Comparison of ENCODE assay signal across 17 cellular contexts in genomic region chr5:170305646-170306025, GRCh38. TPM values are rescaled to one million over a fixed set of nuclear protein-coding genes. Genes with fewer than 3 reads are reported as not detected.
DNase-seq lines count a peak whose midpoint lies in the region; ATAC-seq and TF ChIP-seq lines count a peak whose summit lies in the region.
"Had no signal": no experiment of that assay in that cellular context is flagged by ENCODE, and none has a peak within 500 bp of the region (broad histone marks: within the 10 kb centered on the region; RNA-seq: fewer than 3 reads in every experiment).

No MANE protein-coding gene starts in this region.

- no peak for TF ChIP-seq EP300 in esophagus muscularis mucosa (IDR thresholded peaks at IDR 0.05)

- peaks cover 4% of the 10 kb centered on the region for H3K36me3 Mint-ChIP-seq in activated CD8-positive, alpha-beta T cell treated with anti-CD3 and anti-CD28 coated beads for 36 hours (ENCODE audit: low read depth)
- no peaks in the 10 kb centered on the region for H3K36me3 Mint-ChIP-seq in activated CD8-positive, alpha-beta T cell treated with anti-CD3 and anti-CD28 coated beads, Interleukin-2, amount 10 ng/mL, durations not matched to agents 7 days and 5 days (ENCODE audit: low read depth)
- no peaks in the 10 kb centered on the region for H3K36me3 Mint-ChIP-seq in CD8-positive, alpha-beta T cell

- TF ChIP-seq POLR2A in right lobe of liver (IDR thresholded peaks at IDR 0.05), result no peak
- TF ChIP-seq POLR2A in esophagus muscularis mucosa (IDR thresholded peaks at IDR 0.05; ENCODE audit: low read depth), result no peak

- no peaks in the 10 kb centered on the region for H3K9me3 Mint-ChIP-seq in activated CD8-positive, alpha-beta T cell treated with anti-CD3 and anti-CD28 coated beads for 36 hours
- H3K9me3 Mint-ChIP-seq in activated CD8-positive, alpha-beta T cell treated with anti-CD3 and anti-CD28 coated beads, Interleukin-2, amount 10 ng/mL, durations not matched to agents 7 days and 5 days (ENCODE audit: insufficient read depth), result no peaks in the 10 kb centered on the region
- H3K9me3 Mint-ChIP-seq in CD8-positive, alpha-beta T cell, result no peaks in the 10 kb centered on the region
- H3K9me3 Mint-ChIP-seq: CD4-positive, alpha-beta T cell had no signal

- intact Hi-C loops in activated CD8-positive, alpha-beta T cell treated with anti-CD3 and anti-CD28 coated beads for 36 hours (cut with micrococcal nuclease), result no loop called here
- intact Hi-C loops in CD8-positive, alpha-beta T cell (cut with DNase I, micrococcal nuclease), result no loop called here
- intact Hi-C loops in left ventricle myocardium superior (cut with micrococcal nuclease) (no loop called here), right lobe of liver (cut with DNase I) (no loop called here), esophagus muscularis mucosa (cut with DNase I) (no loop called here)

- H3K9me3 ChIP-seq in CD8-positive, alpha-beta T cell (ENCODE audit: low read length), result no peaks in the 10 kb centered on the region
- no peaks in the 10 kb centered on the region for H3K9me3 ChIP-seq in thoracic aorta
- H3K9me3 ChIP-seq in right lobe of liver, result no peaks in the 10 kb centered on the region
- no peaks in the 10 kb centered on the region for H3K9me3 ChIP-seq in esophagus muscularis mucosa

- ATAC-seq in activated CD8-positive, alpha-beta T cell treated with anti-CD3 and anti-CD28 coated beads for 36 hours, result no peak
- no peak for ATAC-seq in activated CD8-positive, alpha-beta T cell treated with anti-CD3 and anti-CD28 coated beads, Interleukin-2, amount 10 ng/mL, durations not matched to agents 7 days and 5 days
- no peak for ATAC-seq in CD8-positive, alpha-beta T cell
- peak; percentile 5 for ATAC-seq in left ventricle myocardium superior
- no peak for ATAC-seq in thoracic aorta (ENCODE audit: insufficient number of reproducible peaks, low FRiP score, low read depth)
- no peak for ATAC-seq in right lobe of liver
- no peak for ATAC-seq in HG02588 (IDR thresholded peaks at IDR 0.05; ENCODE audit: unreplicated experiment)

- TF ChIP-seq CTCF in activated CD8-positive, alpha-beta T cell treated with anti-CD3 and anti-CD28 coated beads for 36 hours (IDR thresholded peaks at IDR 0.05), result no peak
- TF ChIP-seq CTCF in CD8-positive, alpha-beta T cell (IDR thresholded peaks at IDR 0.05), result no peak
- TF ChIP-seq CTCF in thoracic aorta (IDR thresholded peaks at IDR 0.05), result no peak
- no peak for TF ChIP-seq CTCF in right lobe of liver (IDR thresholded peaks at IDR 0.05)
- no peak for TF ChIP-seq CTCF in esophagus muscularis mucosa (IDR thresholded peaks at IDR 0.05)

- CTCF ChIA-PET in activated CD8-positive, alpha-beta T cell treated with anti-CD3 and anti-CD28 coated beads for 36 hours (lab: Charles Lee), result interaction anchor here (1.0 to 19.3 kb wide), 5 partner anchors 8 to 31 kb away, joined by 3 to 204 read pairs (median 3); partner anchors contain the start of gene LCP2
- CTCF ChIA-PET in activated CD8-positive, alpha-beta T cell treated with anti-CD3 and anti-CD28 coated beads, Interleukin-2, amount 10 ng/mL, durations not matched to agents 7 days and 5 days (lab: Charles Lee), result interaction anchor here (0.8 to 4.3 kb wide), 8 partner anchors 9 to 39 kb away, joined by 3 to 25 read pairs (median 5); no protein-coding TSS in a partner anchor
- CTCF ChIA-PET in CD8-positive, alpha-beta T cell (lab: Charles Lee), result interaction anchor here (0.8 to 2.5 kb wide), 8 partner anchors 14 to 79 kb away, joined by 3 to 9 read pairs (median 4); no protein-coding TSS in a partner anchor

- POLR2A ChIA-PET in activated CD8-positive, alpha-beta T cell treated with anti-CD3 and anti-CD28 coated beads for 36 hours (lab: Charles Lee), result interaction anchor here (1.3 to 21.9 kb wide), 7 partner anchors 7 to 39 kb away, joined by 4 to 470 read pairs (median 11); partner anchors contain the start of gene LCP2
- POLR2A ChIA-PET in activated CD8-positive, alpha-beta T cell treated with anti-CD3 and anti-CD28 coated beads, Interleukin-2, amount 10 ng/mL, durations not matched to agents 7 days and 5 days (lab: Charles Lee), result interaction anchor here (1.5 to 23.3 kb wide), 2 partner anchors 8 to 31 kb away, joined by 10 to 898 read pairs; partner anchors contain the start of gene LCP2
- POLR2A ChIA-PET in CD8-positive, alpha-beta T cell (lab: Charles Lee), result interaction anchor here (0.6 to 1.8 kb wide), 3 partner anchors 22 to 27 kb away, joined by 3 to 7 read pairs (median 4); no protein-coding TSS in a partner anchor

- H3K4me1 ChIP-seq in CD8-positive, alpha-beta T cell (ENCODE audit: insufficient read depth, low read length), result peaks cover 45% of the 10 kb centered on the region
- H3K4me1 ChIP-seq in thoracic aorta (ENCODE audit: control insufficient read depth in 1 of 2, low read depth in 2 of 2), result peaks cover 18 to 42% of the 10 kb centered on the region in 2 donors
- H3K4me1 ChIP-seq in right lobe of liver, result no peaks in the 10 kb centered on the region
- H3K4me1 ChIP-seq in esophagus muscularis mucosa, result peaks cover 28 to 52% (median 39%) of the 10 kb centered on the region in 4 donors

- H3K27ac ChIP-seq in CD8-positive, alpha-beta T cell (ENCODE audit: low read depth, low read length), result no peak overlapping the region
- H3K27ac ChIP-seq in thoracic aorta, result peak overlapping the region; percentile 34 to 40
- no peak overlapping the region for H3K27ac ChIP-seq in right lobe of liver
- no peak overlapping the region for H3K27ac ChIP-seq in esophagus muscularis mucosa (replicated peaks in 1 of 4)

- H3K27ac Mint-ChIP-seq in activated CD8-positive, alpha-beta T cell treated with anti-CD3 and anti-CD28 coated beads for 36 hours, result peak overlapping the region; percentile 63
- H3K27ac Mint-ChIP-seq in activated CD8-positive, alpha-beta T cell treated with anti-CD3 and anti-CD28 coated beads, Interleukin-2, amount 10 ng/mL, durations not matched to agents 7 days and 5 days, result no peak overlapping the region
- H3K27ac Mint-ChIP-seq in CD8-positive, alpha-beta T cell, result peak overlapping the region; percentile 32
- H3K27ac Mint-ChIP-seq: CD4-positive, alpha-beta T cell had no signal

- no peak overlapping the region for H3K4me3 Mint-ChIP-seq in activated CD8-positive, alpha-beta T cell treated with anti-CD3 and anti-CD28 coated beads for 36 hours
- no peak overlapping the region for H3K4me3 Mint-ChIP-seq in activated CD8-positive, alpha-beta T cell treated with anti-CD3 and anti-CD28 coated beads, Interleukin-2, amount 10 ng/mL, durations not matched to agents 7 days and 5 days
- no peak overlapping the region for H3K4me3 Mint-ChIP-seq in CD8-positive, alpha-beta T cell
- H3K4me3 Mint-ChIP-seq: CD4-positive, alpha-beta T cell had no signal

- H3K27me3 ChIP-seq in CD8-positive, alpha-beta T cell (ENCODE audit: insufficient read depth, low read length), result no peaks in the 10 kb centered on the region
- H3K27me3 ChIP-seq in thoracic aorta (replicated peaks; ENCODE audit: insufficient read depth), result no peaks in the 10 kb centered on the region
- H3K27me3 ChIP-seq in right lobe of liver, result no peaks in the 10 kb centered on the region
- no peaks in the 10 kb centered on the region for H3K27me3 ChIP-seq in esophagus muscularis mucosa

- H3K36me3 ChIP-seq in CD8-positive, alpha-beta T cell (ENCODE audit: insufficient read depth, low read length), result no peaks in the 10 kb centered on the region
- H3K36me3 ChIP-seq in thoracic aorta (no peaks in the 10 kb centered on the region), right lobe of liver (no peaks in the 10 kb centered on the region), esophagus muscularis mucosa (no peaks in the 10 kb centered on the region)

- no peak overlapping the region for H3K4me3 ChIP-seq in CD8-positive, alpha-beta T cell (ENCODE audit: low read depth, low read length)
- H3K4me3 ChIP-seq in thoracic aorta (no peak overlapping the region), right lobe of liver (no peak overlapping the region), esophagus muscularis mucosa (no peak overlapping the region)

- H3K4me1 Mint-ChIP-seq in activated CD8-positive, alpha-beta T cell treated with anti-CD3 and anti-CD28 coated beads for 36 hours (ENCODE audit: low read depth), result peaks cover 81% of the 10 kb centered on the region
- peaks cover 58% of the 10 kb centered on the region for H3K4me1 Mint-ChIP-seq in activated CD8-positive, alpha-beta T cell treated with anti-CD3 and anti-CD28 coated beads, Interleukin-2, amount 10 ng/mL, durations not matched to agents 7 days and 5 days (ENCODE audit: low read depth)
- peaks cover 79% of the 10 kb centered on the region for H3K4me1 Mint-ChIP-seq in CD8-positive, alpha-beta T cell (ENCODE audit: low read depth)

- WGBS in right lobe of liver (ENCODE audit: insufficient coverage, low coverage, low lambda C conversion rate, missing lambda C conversion rate), result 53% methylated on average over 2 of the region's 3 CpGs
- 98% methylated on average over 3 of the region's 3 CpGs for WGBS in esophagus muscularis mucosa

- DNase-seq in activated CD8-positive, alpha-beta T cell treated with anti-CD3 and anti-CD28 coated beads for 36 hours, result no peak
- no peak for DNase-seq in activated CD8-positive, alpha-beta T cell treated with anti-CD3 and anti-CD28 coated beads, Interleukin-2, amount 10 ng/mL, durations not matched to agents 7 days and 5 days
- DNase-seq in CD8-positive, alpha-beta T cell, result no peak
- DNase-seq in left ventricle myocardium superior (no peak), thoracic aorta (ENCODE audit: low spot score) (no peak), right lobe of liver (no peak), esophagus muscularis mucosa (ENCODE audit: extremely low spot score) (no peak)
- DNase-seq: CD4-positive, alpha-beta T cell; DMS79 treated with DMSO at 0.1 percent for 48 hours; GDM1; HCEC 1CT; Kasumi-1; NCI-H1417 treated with DMSO at 0.1 percent for 48 hours; NCI-H2081; NCI-H524 treated with DMSO at 0.1 percent for 48 hours; RPMI8226 had no signal

- no peaks in the 10 kb centered on the region for H3K27me3 Mint-ChIP-seq in activated CD8-positive, alpha-beta T cell treated with anti-CD3 and anti-CD28 coated beads for 36 hours
- H3K27me3 Mint-ChIP-seq in activated CD8-positive, alpha-beta T cell treated with anti-CD3 and anti-CD28 coated beads, Interleukin-2, amount 10 ng/mL, durations not matched to agents 7 days and 5 days (ENCODE audit: low read depth), result no peaks in the 10 kb centered on the region
- H3K27me3 Mint-ChIP-seq in CD8-positive, alpha-beta T cell (ENCODE audit: low read depth), result no peaks in the 10 kb centered on the region
- H3K27me3 Mint-ChIP-seq: CD4-positive, alpha-beta T cell had no signal

RNA-seq across cellular contexts. Expression of gene LCP2, which starts 8.1 kb away (rescaled TPM):
- 100 to 1,000 TPM; 243 to 259 TPM for total RNA-seq in activated CD8-positive, alpha-beta T cell treated with anti-CD3 and anti-CD28 coated beads for 36 hours
- 100 to 1,000 TPM; 386 TPM for total RNA-seq in activated CD8-positive, alpha-beta T cell treated with anti-CD3 and anti-CD28 coated beads, Interleukin-2, amount 10 ng/mL, durations not matched to agents 7 days and 5 days
- total RNA-seq in CD8-positive, alpha-beta T cell, result 100 to 1,000 TPM; 132 to 140 TPM
- 7.1 TPM for total RNA-seq in left ventricle myocardium superior
- total RNA-seq in thoracic aorta, result 10 to 100 TPM; 56.9 to 76.5 TPM
- 10 to 100 TPM in 3 of 6 experiments, 1 to 10 TPM in 3; 4.4 to 20.5 (median 10.1) TPM for total RNA-seq in right lobe of liver
- total RNA-seq in esophagus muscularis mucosa, result 10 to 100 TPM in 2 of 4 donors, 1 to 10 TPM in 2; 6.8 to 20.4 (median 9.0) TPM

Comparison
In these comparisons a context has a peak if more than half of its experiments do, and no peak if none do; other contexts are left out.
1. H3K27ac ChIP-seq: peak in thoracic aorta (2 of 2); none in CD8-positive, alpha-beta T cell (single experiment), right lobe of liver (0 of 3) and esophagus muscularis mucosa (0 of 4).